In the genomic region with DNA sequence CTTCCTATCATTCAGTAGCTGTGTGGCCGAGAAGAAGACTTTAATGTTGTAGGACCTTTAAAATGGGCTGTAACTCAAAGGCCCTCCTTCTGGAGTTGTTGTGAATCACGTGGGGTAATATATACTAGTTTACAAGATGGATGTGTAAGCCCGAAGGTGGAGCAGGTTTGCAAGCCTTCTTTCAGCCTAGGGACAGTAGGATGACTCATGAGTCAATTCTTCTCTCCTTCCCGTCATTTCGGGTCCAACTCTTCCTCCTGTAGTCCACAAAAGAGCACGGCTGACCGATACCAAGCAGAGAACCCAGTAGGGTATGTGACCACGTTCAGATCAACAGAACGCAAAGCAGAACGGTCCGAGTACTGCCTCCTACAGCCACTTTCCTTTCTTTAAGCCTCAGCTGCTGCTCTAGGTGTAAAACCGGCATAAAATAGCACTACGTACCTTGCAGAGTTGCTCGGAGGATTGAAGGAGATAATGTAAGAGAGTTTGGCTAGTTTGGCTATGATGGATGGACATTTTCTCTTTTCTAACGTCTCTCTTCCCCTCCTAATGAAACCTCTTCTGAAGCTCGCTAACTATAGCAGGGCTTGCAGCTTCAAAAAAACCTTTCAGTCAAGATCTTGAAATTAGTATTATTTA, we compare ENCODE assay signal across 8 cellular contexts. TPM values are rescaled to one million over a fixed set of nuclear protein-coding genes. Genes with fewer than 3 reads are reported as not detected.
A peak's percentile ranks its signal among the peaks of the same experiment; 100 is the strongest.
DNase-seq lines count a peak whose midpoint lies in the region; ATAC-seq and TF ChIP-seq lines count a peak whose summit lies in the region.

No MANE protein-coding gene starts in this region.

- intact Hi-C loops in activated CD4-positive, alpha-beta T cell treated with anti-CD3 and anti-CD28 coated beads for 36 hours (cut with DNase I, micrococcal nuclease), result loop anchor here (1.0 to 2.0 kb wide), 6 partner anchors 10 to 205 kb away; a partner anchor contains a TSS
- intact Hi-C loops in activated B cell treated with CpG ODN at 0.5 μM for 24 hours (cut with micrococcal nuclease) (loop anchor here (1.0 to 2.0 kb wide), 5 partner anchors 16 to 386 kb away; a partner anchor contains a TSS), mucosa of descending colon (cut with DNase I, micrococcal nuclease) (no loop called here), transverse colon (cut with DNase I; ENCODE audit: low total_unique reads) (no loop called here)

- no peaks in the 10 kb centered on the region for H3K36me3 ChIP-seq in effector memory CD4-positive, alpha-beta T cell (ENCODE audit: control insufficient read depth, insufficient read depth, low read length)
- no peaks in the 10 kb centered on the region for H3K36me3 ChIP-seq in mucosa of descending colon (ENCODE audit: low read depth)
- H3K36me3 ChIP-seq in transverse colon, result no peaks in the 10 kb centered on the region

- H3K27ac ChIP-seq in effector memory CD4-positive, alpha-beta T cell (ENCODE audit: insufficient read depth, low read length, poor library complexity, severe bottlenecking), result peak overlapping the region; percentile 82
- peak overlapping the region; percentile 91 to 97 (median 96) for H3K27ac ChIP-seq in transverse colon

- peak; percentile 74 for TF ChIP-seq POLR2A in transverse colon (IDR thresholded peaks at IDR 0.05)

- H3K27me3 Mint-ChIP-seq in activated CD4-positive, alpha-beta T cell treated with anti-CD3 and anti-CD28 coated beads for 36 hours, result no peaks in the 10 kb centered on the region
- no peaks in the 10 kb centered on the region for H3K27me3 Mint-ChIP-seq in activated B cell treated with CpG ODN at 0.5 μM for 24 hours

- H3K36me3 Mint-ChIP-seq in activated CD4-positive, alpha-beta T cell treated with anti-CD3 and anti-CD28 coated beads for 36 hours (ENCODE audit: low read depth), result peaks cover 13% of the 10 kb centered on the region
- H3K36me3 Mint-ChIP-seq in activated B cell treated with CpG ODN at 0.5 μM for 24 hours (ENCODE audit: low read depth), result peaks cover 27% of the 10 kb centered on the region

- TF ChIP-seq CTCF in activated B cell treated with CpG ODN at 0.5 μM for 24 hours (IDR thresholded peaks at IDR 0.05) (no peak), mucosa of descending colon (IDR thresholded peaks at IDR 0.05) (no peak), transverse colon (IDR thresholded peaks at IDR 0.05) (no peak)

- H3K4me1 ChIP-seq in effector memory CD4-positive, alpha-beta T cell (ENCODE audit: control insufficient read depth, insufficient read depth, low read length, poor library complexity, severe bottlenecking), result peaks cover 10% of the 10 kb centered on the region
- H3K4me1 ChIP-seq in mucosa of descending colon (ENCODE audit: low read depth) (peaks cover 29% of the 10 kb centered on the region), transverse colon (peaks cover 5 to 31% (median 14%) of the 10 kb centered on the region in 4 donors)

- peak; percentile 59 for ATAC-seq in activated CD4-positive, alpha-beta T cell treated with anti-CD3 and anti-CD28 coated beads for 36 hours
- ATAC-seq in HG02642 (IDR thresholded peaks at IDR 0.05; ENCODE audit: poor library complexity, unreplicated experiment) (peak; percentile 21), activated B cell treated with CpG ODN at 0.5 μM for 24 hours (ENCODE audit: low read depth) (peak; percentile 4), mucosa of descending colon (peak; percentile 71)

- CTCF ChIA-PET in activated CD4-positive, alpha-beta T cell treated with anti-CD3 and anti-CD28 coated beads for 36 hours (lab: Charles Lee), result interaction anchor here (0.8 to 4.8 kb wide), 18 partner anchors 8 to 92 kb away, joined by 3 to 32 read pairs (median 4); no protein-coding TSS in a partner anchor
- CTCF ChIA-PET in activated B cell treated with CpG ODN at 0.5 μM for 24 hours (lab: Charles Lee), result interaction anchor here (0.7 to 3.0 kb wide), 8 partner anchors 12 to 130 kb away, joined by 3 to 28 read pairs (median 4); no protein-coding TSS in a partner anchor

- WGBS in transverse colon (ENCODE audit: low coverage in 1 of 2), 2 donors, result 0 to 1% methylated on average over 16 of the region's 16 CpGs

- H3K27me3 ChIP-seq in effector memory CD4-positive, alpha-beta T cell (replicated peaks; ENCODE audit: control insufficient read depth, insufficient read depth, low read length, poor library complexity, severe bottlenecking), result no peaks in the 10 kb centered on the region
- H3K27me3 ChIP-seq in transverse colon, result no peaks in the 10 kb centered on the region

- peak; percentile 64 for DNase-seq in activated CD4-positive, alpha-beta T cell treated with anti-CD3 and anti-CD28 coated beads for 36 hours
- no peak for DNase-seq in activated CD4-positive, alpha-beta T cell treated with anti-CD3 and anti-CD28 coated beads for 1 hour
- DNase-seq in NCI-H2196 (lab: John Stamatoyannopoulos, UW; ENCODE audit: unreplicated experiment), result peak; percentile 66
- DNase-seq in activated B cell treated with CpG ODN at 0.5 μM for 24 hours, result peak; percentile 29
- DNase-seq in effector memory CD4-positive, alpha-beta T cell, result peak; percentile 30 to 37 (median 35)
- peak in 2 of 3 donors; percentile 54 to 75 for DNase-seq in mucosa of descending colon
- DNase-seq in transverse colon, result peak; percentile 67

- POLR2A ChIA-PET in activated CD4-positive, alpha-beta T cell treated with anti-CD3 and anti-CD28 coated beads for 36 hours (lab: Charles Lee), result interaction anchor here (0.9 kb wide), 1 partner anchor 85 kb away, joined by 3 read pairs; no protein-coding TSS in a partner anchor
- POLR2A ChIA-PET in activated B cell treated with CpG ODN at 0.5 μM for 24 hours (lab: Charles Lee), result interaction anchor here (0.8 to 11.4 kb wide), 11 partner anchors 15 to 89 kb away, joined by 3 to 256 read pairs (median 6); no protein-coding TSS in a partner anchor

- H3K9me3 Mint-ChIP-seq in activated CD4-positive, alpha-beta T cell treated with anti-CD3 and anti-CD28 coated beads for 36 hours (ENCODE audit: low read depth), result no peaks in the 10 kb centered on the region
- no peaks in the 10 kb centered on the region for H3K9me3 Mint-ChIP-seq in activated B cell treated with CpG ODN at 0.5 μM for 24 hours

- H3K4me1 Mint-ChIP-seq in activated CD4-positive, alpha-beta T cell treated with anti-CD3 and anti-CD28 coated beads for 36 hours, result peaks cover 26% of the 10 kb centered on the region
- peaks cover 32% of the 10 kb centered on the region for H3K4me1 Mint-ChIP-seq in activated B cell treated with CpG ODN at 0.5 μM for 24 hours

- H3K4me3 Mint-ChIP-seq in activated CD4-positive, alpha-beta T cell treated with anti-CD3 and anti-CD28 coated beads for 36 hours, result peak overlapping the region; percentile 80
- H3K4me3 Mint-ChIP-seq in activated B cell treated with CpG ODN at 0.5 μM for 24 hours, result peak overlapping the region; percentile 92

- H3K4me3 ChIP-seq in effector memory CD4-positive, alpha-beta T cell (ENCODE audit: insufficient read depth, low read depth, low read length, poor library complexity, severe bottlenecking), result peak overlapping the region; percentile 79
- no peak overlapping the region for H3K4me3 ChIP-seq in mucosa of descending colon
- H3K4me3 ChIP-seq in transverse colon, result peak overlapping the region; percentile 11 to 87 (median 83)

- TF ChIP-seq EP300 in transverse colon (IDR thresholded peaks at IDR 0.05; ENCODE audit: low read depth), result no peak

- in situ Hi-C loops in transverse colon (cut with MboI; ENCODE audit: low pct_ligation_motif_present in 1 of 4, low pct_unique_long_range_greater_than_20kb in 1 of 4, low sequenced_read_pairs in 3 of 4), result loop anchor here in 1 of 4 donors (10.0 kb wide), 1 partner anchor 86 kb away; no protein-coding TSS in a partner anchor

- H3K27ac Mint-ChIP-seq in activated CD4-positive, alpha-beta T cell treated with anti-CD3 and anti-CD28 coated beads for 36 hours, result peak overlapping the region; percentile 92
- peak overlapping the region; percentile 97 for H3K27ac Mint-ChIP-seq in activated B cell treated with CpG ODN at 0.5 μM for 24 hours

- H3K9me3 ChIP-seq in effector memory CD4-positive, alpha-beta T cell (ENCODE audit: control insufficient read depth, low read length), result no peaks in the 10 kb centered on the region
- H3K9me3 ChIP-seq in mucosa of descending colon (no peaks in the 10 kb centered on the region), transverse colon (no peaks in the 10 kb centered on the region)

RNA-seq across cellular contexts. Expression of a gene that starts 1.3 kb away (rescaled TPM):
- total RNA-seq in activated CD4-positive, alpha-beta T cell treated with anti-CD3 and anti-CD28 coated beads for 36 hours, result 10 to 100 TPM; 38.0 to 39.0 TPM
- total RNA-seq in activated B cell treated with CpG ODN at 0.5 μM for 24 hours, result 90.9 and 95.7 TPM in 2 replicates
- total RNA-seq in mucosa of descending colon, result 100 to 1,000 TPM in 1 of 3 donors, 10 to 100 TPM in 2; 88.0 to 331 (median 90.2) TPM
- total RNA-seq in transverse colon, result 10 to 100 TPM; 41.6 to 83.2 (median 62.5) TPM

Comparison
In these comparisons a context has a peak if more than half of its experiments do, and no peak if none do; other contexts are left out.
1. ATAC-seq: peak in every context shown above with its lines; median percentile 71 in mucosa of descending colon; 59 in activated CD4-positive, alpha-beta T cell treated with anti-CD3 and anti-CD28 coated beads for 36 hours; 21 in HG02642; 4 in activated B cell treated with CpG ODN at 0.5 μM for 24 hours.
2. intact Hi-C loops: an anchor here in activated CD4-positive, alpha-beta T cell treated with anti-CD3 and anti-CD28 coated beads for 36 hours (1.0 to 2.0 kb wide) and activated B cell treated with CpG ODN at 0.5 μM for 24 hours (1.0 to 2.0 kb wide); none called in mucosa of descending colon and transverse colon.